Comparison of ENCODE assay signal across 8 cellular contexts in the genomic region with DNA sequence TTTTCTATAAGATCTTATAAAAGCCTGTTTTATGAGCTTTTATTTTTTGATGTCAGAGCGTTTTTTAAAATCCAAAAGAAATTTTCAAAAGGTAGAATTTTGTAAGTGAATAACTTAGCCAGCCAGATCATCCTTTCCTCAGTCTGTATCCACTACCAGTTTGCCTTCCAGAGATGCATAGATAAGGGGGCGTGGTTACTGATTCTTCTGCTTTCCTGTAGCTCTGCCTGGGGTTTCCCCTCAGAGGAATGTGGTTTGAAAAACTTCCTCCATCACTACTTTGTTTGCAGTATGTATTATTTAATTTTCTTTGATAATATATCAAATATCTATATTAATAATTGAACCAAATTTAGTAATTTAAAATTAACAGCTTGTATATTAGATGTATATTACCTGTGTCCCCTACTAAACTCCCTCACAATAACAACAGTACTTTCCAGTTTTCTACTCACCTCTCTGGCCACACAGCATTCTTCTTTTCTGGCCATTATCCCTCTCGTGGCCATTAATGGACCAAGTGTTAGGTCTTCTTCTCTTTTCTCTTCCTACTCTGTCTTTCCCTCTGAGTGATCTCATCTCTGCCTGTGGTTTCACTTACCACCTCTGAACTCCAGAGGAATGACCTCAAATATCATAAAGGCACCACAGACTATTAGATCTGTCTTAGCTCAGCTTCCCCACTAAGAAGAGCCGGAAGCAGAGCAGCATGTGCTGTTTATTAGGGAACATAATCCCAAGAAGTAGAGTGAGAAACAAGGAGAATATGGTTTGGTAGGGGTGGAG.
DNase-seq lines count a peak whose midpoint lies in the region; ATAC-seq and TF ChIP-seq lines count a peak whose summit lies in the region.

No MANE protein-coding gene starts in this region.

- DNase-seq in GM12865 (ENCODE audit: low read depth) (peak; percentile 27), GM23338 (ENCODE audit: low spot score) (peak; percentile 66), NCI-H226 (peak; percentile 26), foreskin fibroblast (peak; percentile 37 to 71), RKO (ENCODE audit: low spot score) (no peak), left ventricle myocardium inferior (no peak), foreskin melanocyte (no peak)
- no peak for DNase-seq in activated CD4-positive, alpha-beta memory T cell treated with anti-CD3 and anti-CD28 coated beads, Interleukin-2, amount 10 ng/mL, durations not matched to agents 7 days and 5 days

- no peaks in the 10 kb centered on the region for H3K36me3 Mint-ChIP-seq in GM23338 (ENCODE audit: low read depth)
- H3K36me3 Mint-ChIP-seq in activated CD4-positive, alpha-beta memory T cell treated with anti-CD3 and anti-CD28 coated beads, Interleukin-2, amount 10 ng/mL, durations not matched to agents 7 days and 5 days (ENCODE audit: low read depth) = no peaks in the 10 kb centered on the region

- H3K27ac Mint-ChIP-seq in GM23338 = no peak overlapping the region
- no peak overlapping the region for H3K27ac Mint-ChIP-seq in activated CD4-positive, alpha-beta memory T cell treated with anti-CD3 and anti-CD28 coated beads, Interleukin-2, amount 10 ng/mL, durations not matched to agents 7 days and 5 days

- peaks cover 32% of the 10 kb centered on the region for H3K79me2 ChIP-seq in GM23338 (replicated peaks; ENCODE audit: insufficient read depth)

- H3K4me1 Mint-ChIP-seq in GM23338 = peaks cover 38% of the 10 kb centered on the region
- H3K4me1 Mint-ChIP-seq in activated CD4-positive, alpha-beta memory T cell treated with anti-CD3 and anti-CD28 coated beads, Interleukin-2, amount 10 ng/mL, durations not matched to agents 7 days and 5 days = peaks cover 26% of the 10 kb centered on the region

- no peak overlapping the region for H3K4me2 ChIP-seq in GM23338

- H3K36me3 ChIP-seq in GM23338 (ENCODE audit: insufficient read depth) = no peaks in the 10 kb centered on the region
- H3K36me3 ChIP-seq in left ventricle myocardium inferior = no peaks in the 10 kb centered on the region

- intact Hi-C loops in left ventricle myocardium inferior (cut with micrococcal nuclease) = no loop called here

- H2AFZ ChIP-seq in GM23338 = no peak overlapping the region

- CTCF ChIA-PET in activated CD4-positive, alpha-beta memory T cell treated with anti-CD3 and anti-CD28 coated beads, Interleukin-2, amount 10 ng/mL, durations not matched to agents 7 days and 5 days (lab: Charles Lee) = no interaction called here

- no peak overlapping the region for H3K27ac ChIP-seq in GM23338 (ENCODE audit: low read depth)
- no peak overlapping the region for H3K27ac ChIP-seq in left ventricle myocardium inferior (replicated peaks)

- H3F3A ChIP-seq in GM23338 (replicated peaks; ENCODE audit: low read depth) = no peaks in the 10 kb centered on the region

- ATAC-seq in GM23338 = peak; percentile 84

- no peaks in the 10 kb centered on the region for H3K27me3 Mint-ChIP-seq in GM23338 (ENCODE audit: insufficient read depth, low read depth, poor library complexity)
- H3K27me3 Mint-ChIP-seq in activated CD4-positive, alpha-beta memory T cell treated with anti-CD3 and anti-CD28 coated beads, Interleukin-2, amount 10 ng/mL, durations not matched to agents 7 days and 5 days = peaks cover 1% of the 10 kb centered on the region

- no peaks in the 10 kb centered on the region for H3K27me3 ChIP-seq in GM23338 (ENCODE audit: insufficient read depth)
- no peaks in the 10 kb centered on the region for H3K27me3 ChIP-seq in left ventricle myocardium inferior (ENCODE audit: low read depth)

- no peaks in the 10 kb centered on the region for H3K9me3 Mint-ChIP-seq in GM23338
- H3K9me3 Mint-ChIP-seq in activated CD4-positive, alpha-beta memory T cell treated with anti-CD3 and anti-CD28 coated beads, Interleukin-2, amount 10 ng/mL, durations not matched to agents 7 days and 5 days = peaks cover 2% of the 10 kb centered on the region

- TF ChIP-seq CTCF in GM12865 (IDR thresholded peaks at IDR 0.05; ENCODE audit: insufficient read depth, low read depth, low read length, missing control alignments) (no peak), GM23338 (conservative IDR thresholded peaks at IDR 0.05; ENCODE audit: low read depth in 2 of 2) (no peak), foreskin fibroblast (IDR thresholded peaks at IDR 0.05; ENCODE audit: low read depth, low read length) (no peak), left ventricle myocardium inferior (IDR thresholded peaks at IDR 0.05; ENCODE audit: borderline replicate concordance) (no peak)

- POLR2A ChIA-PET in activated CD4-positive, alpha-beta memory T cell treated with anti-CD3 and anti-CD28 coated beads, Interleukin-2, amount 10 ng/mL, durations not matched to agents 7 days and 5 days (lab: Charles Lee) = no interaction called here

- peaks cover 18% of the 10 kb centered on the region; the same call in 1 of the 2 replicates for H3K4me1 ChIP-seq in GM23338 (ENCODE audit: insufficient read depth)
- peaks cover 26% of the 10 kb centered on the region for H3K4me1 ChIP-seq in left ventricle myocardium inferior

- no peak overlapping the region for H3K4me3 Mint-ChIP-seq in GM23338
- no peak overlapping the region for H3K4me3 Mint-ChIP-seq in activated CD4-positive, alpha-beta memory T cell treated with anti-CD3 and anti-CD28 coated beads, Interleukin-2, amount 10 ng/mL, durations not matched to agents 7 days and 5 days

- peaks cover 18% of the 10 kb centered on the region; the same call in 1 of the 2 replicates for H3K9me2 ChIP-seq in GM23338 (ENCODE audit: insufficient read depth)

- no peak overlapping the region for H3K4me3 ChIP-seq in GM12865 (ENCODE audit: low read depth, low read length)
- no peak overlapping the region for H3K4me3 ChIP-seq in GM23338
- no peak overlapping the region for H3K4me3 ChIP-seq in foreskin fibroblast (ENCODE audit: low read depth in 1 of 2, low read length in 2 of 2)
- H3K4me3 ChIP-seq in left ventricle myocardium inferior = no peak overlapping the region

- H4K20me1 ChIP-seq in GM23338 (replicated peaks; ENCODE audit: insufficient read depth) = no peaks in the 10 kb centered on the region; the same call in 1 of the 2 replicates

- no peaks in the 10 kb centered on the region for H3K9me3 ChIP-seq in left ventricle myocardium inferior (replicated peaks)

TF ChIP-seq in GM23338, 12 proteins besides CTCF, POLR2A, EP300 and RAD21 (continues in another document):
- TF ChIP-seq EZH2phosphoT487 (IDR thresholded peaks at IDR 0.05; ENCODE audit: unreplicated experiment) = no peak
- TF ChIP-seq, protein P1, sequence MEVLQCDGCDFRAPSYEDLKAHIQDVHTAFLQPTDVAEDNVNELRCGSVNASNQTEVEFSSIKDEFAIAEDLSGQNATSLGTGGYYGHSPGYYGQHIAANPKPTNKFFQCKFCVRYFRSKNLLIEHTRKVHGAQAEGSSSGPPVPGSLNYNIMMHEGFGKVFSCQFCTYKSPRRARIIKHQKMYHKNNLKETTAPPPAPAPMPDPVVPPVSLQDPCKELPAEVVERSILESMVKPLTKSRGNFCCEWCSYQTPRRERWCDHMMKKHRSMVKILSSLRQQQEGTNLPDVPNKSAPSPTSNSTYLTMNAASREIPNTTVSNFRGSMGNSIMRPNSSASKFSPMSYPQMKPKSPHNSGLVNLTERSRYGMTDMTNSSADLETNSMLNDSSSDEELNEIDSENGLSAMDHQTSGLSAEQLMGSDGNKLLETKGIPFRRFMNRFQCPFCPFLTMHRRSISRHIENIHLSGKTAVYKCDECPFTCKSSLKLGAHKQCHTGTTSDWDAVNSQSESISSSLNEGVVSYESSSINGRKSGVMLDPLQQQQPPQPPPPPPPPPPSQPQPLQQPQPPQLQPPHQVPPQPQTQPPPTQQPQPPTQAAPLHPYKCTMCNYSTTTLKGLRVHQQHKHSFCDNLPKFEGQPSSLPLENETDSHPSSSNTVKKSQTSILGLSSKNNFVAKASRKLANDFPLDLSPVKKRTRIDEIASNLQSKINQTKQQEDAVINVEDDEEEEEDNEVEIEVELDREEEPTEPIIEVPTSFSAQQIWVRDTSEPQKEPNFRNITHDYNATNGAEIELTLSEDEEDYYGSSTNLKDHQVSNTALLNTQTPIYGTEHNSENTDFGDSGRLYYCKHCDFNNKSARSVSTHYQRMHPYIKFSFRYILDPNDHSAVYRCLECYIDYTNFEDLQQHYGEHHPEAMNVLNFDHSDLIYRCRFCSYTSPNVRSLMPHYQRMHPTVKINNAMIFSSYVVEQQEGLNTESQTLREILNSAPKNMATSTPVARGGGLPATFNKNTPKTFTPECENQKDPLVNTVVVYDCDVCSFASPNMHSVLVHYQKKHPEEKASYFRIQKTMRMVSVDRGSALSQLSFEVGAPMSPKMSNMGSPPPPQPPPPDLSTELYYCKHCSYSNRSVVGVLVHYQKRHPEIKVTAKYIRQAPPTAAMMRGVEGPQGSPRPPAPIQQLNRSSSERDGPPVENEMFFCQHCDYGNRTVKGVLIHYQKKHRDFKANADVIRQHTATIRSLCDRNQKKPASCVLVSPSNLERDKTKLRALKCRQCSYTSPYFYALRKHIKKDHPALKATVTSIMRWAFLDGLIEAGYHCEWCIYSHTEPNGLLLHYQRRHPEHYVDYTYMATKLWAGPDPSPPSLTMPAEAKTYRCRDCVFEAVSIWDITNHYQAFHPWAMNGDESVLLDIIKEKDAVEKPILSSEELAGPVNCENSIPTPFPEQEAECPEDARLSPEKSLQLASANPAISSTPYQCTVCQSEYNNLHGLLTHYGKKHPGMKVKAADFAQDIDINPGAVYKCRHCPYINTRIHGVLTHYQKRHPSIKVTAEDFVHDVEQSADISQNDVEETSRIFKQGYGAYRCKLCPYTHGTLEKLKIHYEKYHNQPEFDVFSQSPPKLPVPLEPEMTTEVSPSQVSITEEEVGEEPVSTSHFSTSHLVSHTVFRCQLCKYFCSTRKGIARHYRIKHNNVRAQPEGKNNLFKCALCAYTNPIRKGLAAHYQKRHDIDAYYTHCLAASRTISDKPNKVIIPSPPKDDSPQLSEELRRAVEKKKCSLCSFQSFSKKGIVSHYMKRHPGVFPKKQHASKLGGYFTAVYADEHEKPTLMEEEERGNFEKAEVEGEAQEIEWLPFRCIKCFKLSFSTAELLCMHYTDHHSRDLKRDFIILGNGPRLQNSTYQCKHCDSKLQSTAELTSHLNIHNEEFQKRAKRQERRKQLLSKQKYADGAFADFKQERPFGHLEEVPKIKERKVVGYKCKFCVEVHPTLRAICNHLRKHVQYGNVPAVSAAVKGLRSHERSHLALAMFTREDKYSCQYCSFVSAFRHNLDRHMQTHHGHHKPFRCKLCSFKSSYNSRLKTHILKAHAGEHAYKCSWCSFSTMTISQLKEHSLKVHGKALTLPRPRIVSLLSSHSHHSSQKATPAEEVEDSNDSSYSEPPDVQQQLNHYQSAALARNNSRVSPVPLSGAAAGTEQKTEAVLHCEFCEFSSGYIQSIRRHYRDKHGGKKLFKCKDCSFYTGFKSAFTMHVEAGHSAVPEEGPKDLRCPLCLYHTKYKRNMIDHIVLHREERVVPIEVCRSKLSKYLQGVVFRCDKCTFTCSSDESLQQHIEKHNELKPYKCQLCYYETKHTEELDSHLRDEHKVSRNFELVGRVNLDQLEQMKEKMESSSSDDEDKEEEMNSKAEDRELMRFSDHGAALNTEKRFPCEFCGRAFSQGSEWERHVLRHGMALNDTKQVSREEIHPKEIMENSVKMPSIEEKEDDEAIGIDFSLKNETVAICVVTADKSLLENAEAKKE (CRISPR knock-in tag; IDR thresholded peaks at IDR 0.05) = no peak

Comparison
In these comparisons a context has a peak if more than half of its experiments do, and no peak if none do; other contexts are left out.
1. DNase-seq: peak in GM12865 (single experiment), GM23338 (single experiment), NCI-H226 (single experiment) and foreskin fibroblast (2 of 2); none in activated CD4-positive, alpha-beta memory T cell treated with anti-CD3 and anti-CD28 coated beads, Interleukin-2, amount 10 ng/mL, durations not matched to agents 7 days and 5 days (single experiment), RKO (single experiment), left ventricle myocardium inferior (single experiment) and foreskin melanocyte (single experiment).